1 cellular context compared by ENCODE assay signal in genomic region chr12:59596232-59597143, GRCh38.
TF ChIP-seq lines count a peak whose summit lies in the region.

No MANE protein-coding gene starts in this region.

TF ChIP-seq in GM12878, 131 proteins besides CTCF, POLR2A, EP300 and RAD21 (continued from another document and continues in another):
- no peak for TF ChIP-seq ZNF592 (IDR thresholded peaks at IDR 0.05)
- TF ChIP-seq FOXK2 (IDR thresholded peaks at IDR 0.05): no peak
- no peak for TF ChIP-seq PAX5 (IDR thresholded peaks at IDR 0.05; ENCODE audit: borderline replicate concordance, low read depth, low read length)
- TF ChIP-seq SUPT20H (IDR thresholded peaks at IDR 0.05; ENCODE audit: borderline replicate concordance, control insufficient read depth, low read depth, low read length): no peak
- no peak for TF ChIP-seq ZBED1 (IDR thresholded peaks at IDR 0.05; ENCODE audit: borderline replicate concordance)
- TF ChIP-seq ELK1 (IDR thresholded peaks at IDR 0.05; ENCODE audit: low read depth, low read length): 0 out of 2 replicates have a peak, but pooled peaks have one; percentile 16
- TF ChIP-seq EZH2 (IDR thresholded peaks at IDR 0.05; ENCODE audit: borderline replicate concordance, control insufficient read depth, low read depth, low read length): no peak
- no peak for TF ChIP-seq E4F1 (IDR thresholded peaks at IDR 0.05; ENCODE audit: borderline replicate concordance, partially characterized antibody)
- TF ChIP-seq ZNF687 (IDR thresholded peaks at IDR 0.05): no peak
- no peak for TF ChIP-seq JUNB (IDR thresholded peaks at IDR 0.05)
- TF ChIP-seq WRNIP1 (IDR thresholded peaks at IDR 0.05; ENCODE audit: borderline replicate concordance, low read depth, low read length): no peak
- no peak for TF ChIP-seq PBX3 (IDR thresholded peaks at IDR 0.05; ENCODE audit: insufficient replicate concordance, low read depth, low read length)
- peak; percentile 46; the same call in 1 of the 2 replicates for TF ChIP-seq NKRF (conservative IDR thresholded peaks at IDR 0.05)
- TF ChIP-seq REST (IDR thresholded peaks at IDR 0.05; ENCODE audit: low read depth, low read length): no peak
- no peak for TF ChIP-seq POLR2AphosphoS2 (IDR thresholded peaks at IDR 0.05; ENCODE audit: low read depth, low read length)
- TF ChIP-seq KAT2A (conservative IDR thresholded peaks at IDR 0.05; ENCODE audit: control insufficient read depth, low read depth, low read length): no peak
- TF ChIP-seq MYB (IDR thresholded peaks at IDR 0.05; ENCODE audit: borderline replicate concordance, low read depth, low read length): no peak
- TF ChIP-seq E2F8 (IDR thresholded peaks at IDR 0.05; ENCODE audit: low read depth, partially characterized antibody): no peak
- TF ChIP-seq ZNF622 (IDR thresholded peaks at IDR 0.05): no peak
- TF ChIP-seq TAF1 (IDR thresholded peaks at IDR 0.05; ENCODE audit: borderline replicate concordance, low read depth, low read length): no peak
- TF ChIP-seq SMAD1 (IDR thresholded peaks at IDR 0.05; ENCODE audit: low read depth, partially characterized antibody): no peak
- TF ChIP-seq ASH2L (IDR thresholded peaks at IDR 0.05; ENCODE audit: borderline replicate concordance, low read depth): 0 out of 2 replicates have a peak, but pooled peaks have one; percentile 24
- peak in 1 of 2 experiments; percentile 74; a peak in 2 of 3 replicates for TF ChIP-seq EGR1 (IDR thresholded peaks at IDR 0.05; ENCODE audit: borderline replicate concordance in 1 of 2, low read depth in 2 of 2, low read length in 2 of 2)
- no peak for TF ChIP-seq FOXM1 (IDR thresholded peaks at IDR 0.05; ENCODE audit: low read depth, low read length)
- no peak for TF ChIP-seq SP1 (IDR thresholded peaks at IDR 0.05; ENCODE audit: low read depth, low read length)
- TF ChIP-seq RCOR1 (conservative IDR thresholded peaks at IDR 0.05; ENCODE audit: low read depth, low read length): no peak
